ENCODE assay signal across 9 cellular contexts in genomic region chr3:156728267-156728985, GRCh38. TPM values are rescaled to one million over a fixed set of nuclear protein-coding genes. Genes with fewer than 3 reads are reported as not detected.
DNase-seq lines count a peak whose midpoint lies in the region; ATAC-seq and TF ChIP-seq lines count a peak whose summit lies in the region.
"Had no signal": no experiment of that assay in that cellular context is flagged by ENCODE, and none has a peak within 500 bp of the region (broad histone marks: within the 10 kb centered on the region; RNA-seq: fewer than 3 reads in every experiment).

No MANE protein-coding gene starts in this region.

- H3K18ac ChIP-seq in trophoblast cell (ENCODE audit: low read length), result no peak overlapping the region

- no peak overlapping the region for H4K91ac ChIP-seq in trophoblast cell (ENCODE audit: low read depth, low read length)

- no peak overlapping the region for H4K12ac ChIP-seq in trophoblast cell (ENCODE audit: low read depth, low read length)

- peaks cover 5% of the 10 kb centered on the region in 2 experiments for H3K4me1 ChIP-seq in trophoblast cell (ENCODE audit: control insufficient read depth in 1 of 2, insufficient read depth in 2 of 2, low read length in 2 of 2)
- H3K4me1 ChIP-seq in uterus, result no peaks in the 10 kb centered on the region
- H3K4me1 ChIP-seq in upper lobe of right lung, result no peaks in the 10 kb centered on the region

- ATAC-seq in WTC11, result peak; percentile 28
- no peak for ATAC-seq in GM18907 (IDR thresholded peaks at IDR 0.05; ENCODE audit: unreplicated experiment)
- ATAC-seq in upper lobe of right lung, result no peak

- TF ChIP-seq CTCF in HFFc6 (IDR thresholded peaks at IDR 0.05) (no peak), WTC11 (IDR thresholded peaks at IDR 0.05) (no peak), uterus (IDR thresholded peaks at IDR 0.05) (no peak), upper lobe of right lung (IDR thresholded peaks at IDR 0.05) (no peak)

- H3K4me1 Mint-ChIP-seq in HFFc6 (ENCODE audit: low read depth), result peaks cover 39% of the 10 kb centered on the region
- H3K4me1 Mint-ChIP-seq in WTC11, result peaks cover 9% of the 10 kb centered on the region

- no peaks in the 10 kb centered on the region for H3K9me3 Mint-ChIP-seq in HFFc6
- H3K9me3 Mint-ChIP-seq in WTC11, result no peaks in the 10 kb centered on the region
- H3K9me3 Mint-ChIP-seq: T-helper 2 cell treated with Interferon-gamma antibody and Interleukin-4, amounts not matched to agents 5 μg/mL and 100 μg/mL, for 36 hours had no signal

- no peak overlapping the region for H2BK5ac ChIP-seq in trophoblast cell (ENCODE audit: low read depth, low read length, poor library complexity)

- no peaks in the 10 kb centered on the region for H3K79me2 ChIP-seq in trophoblast cell (ENCODE audit: control insufficient read depth, insufficient read depth, low read length, poor library complexity)

- H3K23ac ChIP-seq in trophoblast cell (ENCODE audit: low read length), result no peak overlapping the region

- no peak for TF ChIP-seq POLR2A in uterus (IDR thresholded peaks at IDR 0.05)

- H3K14ac ChIP-seq in trophoblast cell (ENCODE audit: low read length), result no peak overlapping the region

- H3K4me3 ChIP-seq in trophoblast cell (ENCODE audit: low read depth, low read length), result no peak overlapping the region
- no peak overlapping the region for H3K4me3 ChIP-seq in uterus
- no peak overlapping the region for H3K4me3 ChIP-seq in upper lobe of right lung

- CTCF ChIA-PET in WTC11 (lab: Charles Lee), result no interaction called here

- H2AK5ac ChIP-seq in trophoblast cell (ENCODE audit: low read length), result no peak overlapping the region

- H4K8ac ChIP-seq in trophoblast cell (ENCODE audit: low read depth, low read length), result no peak overlapping the region

- H3K27me3 ChIP-seq in trophoblast cell (ENCODE audit: insufficient read depth, low read length), result no peaks in the 10 kb centered on the region
- H3K27me3 ChIP-seq in uterus, result no peaks in the 10 kb centered on the region
- H3K27me3 ChIP-seq in upper lobe of right lung, result no peaks in the 10 kb centered on the region

- H2AFZ ChIP-seq in trophoblast cell (ENCODE audit: insufficient read depth, low read length, poor library complexity), result no peak overlapping the region

- H3K79me1 ChIP-seq in trophoblast cell (ENCODE audit: low read length), result no peaks in the 10 kb centered on the region

- peak overlapping the region; percentile 79 for H3K27ac Mint-ChIP-seq in HFFc6
- H3K27ac Mint-ChIP-seq in WTC11, result no peak overlapping the region
- H3K27ac Mint-ChIP-seq: T-helper 2 cell treated with Interferon-gamma antibody and Interleukin-4, amounts not matched to agents 5 μg/mL and 100 μg/mL, for 36 hours had no signal

- no peak overlapping the region for H3K4me2 ChIP-seq in trophoblast cell (ENCODE audit: low read length)

- H3K9ac ChIP-seq in trophoblast cell (ENCODE audit: low read length), result peak overlapping the region; percentile 9

- no peaks in the 10 kb centered on the region for H3K36me3 ChIP-seq in trophoblast cell (ENCODE audit: control insufficient read depth in 1 of 2, insufficient read depth in 2 of 2, low read length in 2 of 2)
- H3K36me3 ChIP-seq in uterus, result no peaks in the 10 kb centered on the region
- H3K36me3 ChIP-seq in upper lobe of right lung, result no peaks in the 10 kb centered on the region

- H3K4me3 Mint-ChIP-seq in HFFc6 (peak overlapping the region; percentile 41; the same call in 1 of the 2 replicates), WTC11 (no peak overlapping the region)
- H3K4me3 Mint-ChIP-seq: T-helper 2 cell treated with Interferon-gamma antibody and Interleukin-4, amounts not matched to agents 5 μg/mL and 100 μg/mL, for 36 hours had no signal

- no peak overlapping the region for H2BK120ac ChIP-seq in trophoblast cell (ENCODE audit: insufficient read depth, low read length, poor library complexity)

- H3K4ac ChIP-seq in trophoblast cell (ENCODE audit: low read depth, low read length), result no peak overlapping the region

- no peak overlapping the region for H2BK12ac ChIP-seq in trophoblast cell (ENCODE audit: low read length)

- POLR2A ChIA-PET in WTC11 (lab: Charles Lee), result no interaction called here

- DNase-seq in HFFc6 (peak; percentile 64), NCI-H2107 (lab: John Stamatoyannopoulos, UW) (peak; percentile 31), WTC11 (ENCODE audit: low spot score) (no peak), trophoblast cell (no peak), uterus (no peak), upper lobe of right lung (no peak)
- DNase-seq in stimulated activated CD4-positive, alpha-beta T cell treated with anti-CD3 and anti-CD28 coated beads, Interleukin-4, amount 100 ng/mL, for 4 hours, result no peak

- peaks cover 8% of the 10 kb centered on the region for H3K27me3 Mint-ChIP-seq in HFFc6 (ENCODE audit: insufficient read depth)
- no peaks in the 10 kb centered on the region for H3K27me3 Mint-ChIP-seq in WTC11 (ENCODE audit: low read depth)

- peaks cover 23% of the 10 kb centered on the region for H3K36me3 Mint-ChIP-seq in HFFc6 (ENCODE audit: low read depth)
- no peaks in the 10 kb centered on the region for H3K36me3 Mint-ChIP-seq in WTC11

- H3K9me3 ChIP-seq in trophoblast cell (ENCODE audit: insufficient read depth, low read depth, low read length), result no peaks in the 10 kb centered on the region
- no peaks in the 10 kb centered on the region for H3K9me3 ChIP-seq in uterus
- no peaks in the 10 kb centered on the region for H3K9me3 ChIP-seq in upper lobe of right lung

- no peak overlapping the region for H3K27ac ChIP-seq in trophoblast cell (ENCODE audit: low read depth, low read length)
- no peak overlapping the region for H3K27ac ChIP-seq in uterus
- H3K27ac ChIP-seq in upper lobe of right lung, result no peak overlapping the region

- intact Hi-C loops in uterus (cut with DNase I; ENCODE audit: low total_unique reads) (no loop called here), upper lobe of right lung (cut with DNase I) (no loop called here)

- no CpG with 5 or more reads among the region's 7 CpGs for WGBS in trophoblast cell (ENCODE audit: extremely low coverage, insufficient coverage, insufficient read length)

TF ChIP-seq in WTC11, 78 proteins besides CTCF, POLR2A, EP300 and RAD21 (continues in another document):
- TF ChIP-seq E2F4 (CRISPR knock-in tag; IDR thresholded peaks at IDR 0.05; ENCODE audit: borderline replicate concordance, low read depth) (no peak), STAT6 (CRISPR knock-in tag; conservative IDR thresholded peaks at IDR 0.05; ENCODE audit: low read depth) (no peak), E2F5 (CRISPR knock-in tag; IDR thresholded peaks at IDR 0.05) (no peak), CREB1 (CRISPR knock-in tag; IDR thresholded peaks at IDR 0.05) (no peak), ZNF416 (CRISPR knock-in tag; IDR thresholded peaks at IDR 0.05) (no peak), HMGXB4 (CRISPR knock-in tag; IDR thresholded peaks at IDR 0.05) (no peak), PRRX2 (CRISPR knock-in tag; IDR thresholded peaks at IDR 0.05) (no peak), NR2C2 (CRISPR knock-in tag; IDR thresholded peaks at IDR 0.05) (no peak)

RNA-seq across cellular contexts. Expression of gene TIPARP, which starts 54.0 kb away (rescaled TPM):
- 10 to 100 TPM; 60.6 to 78.0 (median 67.4) TPM for total RNA-seq in HFFc6 (2021; fragmentation: NEBNext Ultra II Directional; extraction: Animal tissue kit (Norgen Biotek cat#: 25700))
- total RNA-seq in WTC11 (2021) (5.0 to 5.6 TPM (median 5.1 TPM) in 3 replicates), uterus (10 to 100 TPM; 17.9 to 58.5 (median 52.5) TPM), upper lobe of right lung (56.9 TPM)
- 31.9 and 33.4 TPM in 2 replicates for polyA plus RNA-seq in trophoblast cell (2013)

Comparison
In these comparisons a context has a peak if more than half of its experiments do, and no peak if none do; other contexts are left out.
1. DNase-seq: peak in HFFc6 (single experiment) and NCI-H2107 (single experiment); none in WTC11 (single experiment), trophoblast cell (0 of 2), stimulated activated CD4-positive, alpha-beta T cell treated with anti-CD3 and anti-CD28 coated beads, Interleukin-4, amount 100 ng/mL, for 4 hours (0 of 2), uterus (0 of 2) and upper lobe of right lung (single experiment).